In the genomic region with DNA sequence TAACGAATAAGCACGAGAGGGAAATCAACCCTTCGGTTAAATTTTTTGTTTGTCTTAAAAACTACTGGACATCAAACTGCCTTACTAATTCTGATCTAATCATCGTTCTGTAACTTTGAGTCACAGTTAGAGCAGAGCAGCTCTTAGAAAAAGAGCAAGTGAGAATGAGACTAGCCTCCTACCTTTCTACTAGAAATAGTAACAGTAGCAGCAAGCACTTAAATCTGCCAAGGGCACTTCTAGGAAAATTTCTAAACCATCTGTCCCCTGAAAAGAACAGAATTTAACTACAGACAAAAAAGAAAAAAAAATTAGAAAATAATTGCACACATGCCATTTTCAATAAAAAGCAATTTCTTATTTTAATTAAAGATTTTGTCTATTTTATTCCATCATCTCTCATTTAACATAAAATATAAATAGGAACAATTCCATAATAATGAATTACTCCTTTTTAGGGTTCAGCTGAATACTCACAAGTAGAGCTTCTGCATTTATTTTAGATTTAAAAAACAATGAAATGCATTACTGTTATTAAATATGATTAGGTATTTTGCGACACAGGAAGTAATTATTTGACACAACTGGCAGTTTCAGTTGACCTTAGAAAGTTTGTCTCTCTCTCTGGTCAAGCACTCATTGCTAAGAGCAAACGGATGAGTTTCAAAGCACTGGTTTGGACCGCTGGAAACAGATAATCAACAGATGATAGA, we compare ENCODE assay signal across 18 cellular contexts.
"Had no signal": no experiment of that assay in that cellular context is flagged by ENCODE, and none has a peak within 500 bp of the region (broad histone marks: within the 10 kb centered on the region; RNA-seq: fewer than 3 reads in every experiment).

No MANE protein-coding gene starts in this region.

- H3K27me3 ChIP-seq: esophagus muscularis mucosa, gastroesophageal sphincter, heart left ventricle, right atrium auricular region, thyroid gland had no signal

- ATAC-seq: activated naive CD4-positive, alpha-beta T cell treated with anti-CD3 and anti-CD28 coated beads, Interleukin-2, amount 50 U/mL, for 72 hours; activated T-cell treated with anti-CD3 and anti-CD28 coated beads, Interleukin-2, amount 50 U/mL, for 72 hours; gastroesophageal sphincter; heart left ventricle had no signal

- H3K36me3 ChIP-seq: esophagus muscularis mucosa, gastroesophageal sphincter, heart left ventricle, left ventricle myocardium inferior, right atrium auricular region, thyroid gland had no signal

- H3K27ac ChIP-seq: esophagus muscularis mucosa, gastroesophageal sphincter, heart left ventricle, left ventricle myocardium inferior, right atrium auricular region, thyroid gland had no signal

- H3K4me3 ChIP-seq: esophagus muscularis mucosa, gastroesophageal sphincter, heart left ventricle, left ventricle myocardium inferior, right atrium auricular region, thyroid gland had no signal

- H3K9me3 ChIP-seq: esophagus muscularis mucosa, gastroesophageal sphincter, heart left ventricle, left ventricle myocardium inferior, right atrium auricular region, thyroid gland had no signal

- H3K4me1 ChIP-seq: esophagus muscularis mucosa, gastroesophageal sphincter, heart left ventricle, left ventricle myocardium inferior, right atrium auricular region, thyroid gland had no signal

- DNase-seq: activated CD4-positive, alpha-beta T cell treated with anti-CD3 and anti-CD28 coated beads, Interleukin-2, amount 10 ng/mL, durations not matched to agents 7 days and 5 days; activated CD8-positive, alpha-beta memory T cell treated with anti-CD3 and anti-CD28 coated beads for 24 hours; activated gamma-delta T cell; activated T-cell treated with anti-CD3 and anti-CD28 coated beads, Interleukin-2, amount 50 U/mL, for 72 hours; effector CD8-positive, alpha-beta T cell; heart left ventricle; left ventricle myocardium inferior; mammary epithelial cell; stimulated activated CD4-positive, alpha-beta T cell treated with anti-CD3 and anti-CD28 coated beads, Interleukin-12 subunit alpha, Interleukin-12 subunit beta, amount 100 ng/mL, for 4 hours; stimulated activated CD4-positive, alpha-beta T cell treated with anti-CD3 and anti-CD28 coated beads, Interleukin-1b, Interleukin-23, amount 100 ng/mL, for 48 hours; stimulated activated CD8-positive, alpha-beta memory T cell treated with anti-CD3 and anti-CD28 coated beads, Interleukin-4, amount 100 ng/mL, for 48 hours; stimulated activated naive CD4-positive, alpha-beta T cell; T1000; thyroid gland had no signal
